28 cellular contexts compared by ENCODE assay signal in genomic region chr12:105190530-105190929, GRCh38. TPM values are rescaled to one million over a fixed set of nuclear protein-coding genes. Genes with fewer than 3 reads are reported as not detected.
DNase-seq lines count a peak whose midpoint lies in the region; ATAC-seq lines count a peak whose summit lies in the region.
"Had no signal": no experiment of that assay in that cellular context is flagged by ENCODE, and none has a peak within 500 bp of the region (broad histone marks: within the 10 kb centered on the region; RNA-seq: fewer than 3 reads in every experiment).

No MANE protein-coding gene starts in this region.

- CTCF ChIA-PET in activated CD8-positive, alpha-beta T cell treated with anti-CD3 and anti-CD28 coated beads, Interleukin-2, amount 10 ng/mL, durations not matched to agents 7 days and 5 days (lab: Charles Lee): no interaction called here

- peak overlapping the region; percentile 73 for H3K27ac Mint-ChIP-seq in activated naive CD4-positive, alpha-beta T cell treated with anti-CD3 and anti-CD28 coated beads, Interleukin-2, amount 50 U/mL, for 24 hours
- peak overlapping the region; percentile 18 for H3K27ac Mint-ChIP-seq in activated CD8-positive, alpha-beta T cell treated with anti-CD3 and anti-CD28 coated beads, Interleukin-2, amount 10 ng/mL, durations not matched to agents 7 days and 5 days
- H3K27ac Mint-ChIP-seq in memory B cell: peak overlapping the region; percentile 71
- H3K27ac Mint-ChIP-seq in stimulated activated naive B cell treated with anti-CD40 and anti-IgM and Interleukin-4, amounts not matched to agents 10 μg/mL and 1 μg/mL and 100 μg/mL, for 72 hours: peak overlapping the region; percentile 6
- H3K27ac Mint-ChIP-seq: activated naive CD8-positive, alpha-beta T cell treated with anti-CD3 and anti-CD28 coated beads for 36 hours had no signal

- no peaks in the 10 kb centered on the region for H3K9me3 Mint-ChIP-seq in activated naive CD4-positive, alpha-beta T cell treated with anti-CD3 and anti-CD28 coated beads, Interleukin-2, amount 50 U/mL, for 24 hours
- no peaks in the 10 kb centered on the region for H3K9me3 Mint-ChIP-seq in activated CD8-positive, alpha-beta T cell treated with anti-CD3 and anti-CD28 coated beads, Interleukin-2, amount 10 ng/mL, durations not matched to agents 7 days and 5 days (ENCODE audit: insufficient read depth)
- no peaks in the 10 kb centered on the region for H3K9me3 Mint-ChIP-seq in memory B cell
- H3K9me3 Mint-ChIP-seq in stimulated activated naive B cell treated with anti-CD40 and anti-IgM and Interleukin-4, amounts not matched to agents 10 μg/mL and 1 μg/mL and 100 μg/mL, for 72 hours: no peaks in the 10 kb centered on the region
- H3K9me3 Mint-ChIP-seq: activated naive CD8-positive, alpha-beta T cell treated with anti-CD3 and anti-CD28 coated beads for 36 hours had no signal

- no peaks in the 10 kb centered on the region for H3K27me3 Mint-ChIP-seq in activated naive CD4-positive, alpha-beta T cell treated with anti-CD3 and anti-CD28 coated beads, Interleukin-2, amount 50 U/mL, for 24 hours
- no peaks in the 10 kb centered on the region for H3K27me3 Mint-ChIP-seq in activated CD8-positive, alpha-beta T cell treated with anti-CD3 and anti-CD28 coated beads, Interleukin-2, amount 10 ng/mL, durations not matched to agents 7 days and 5 days (ENCODE audit: low read depth)
- H3K27me3 Mint-ChIP-seq in memory B cell: no peaks in the 10 kb centered on the region
- no peaks in the 10 kb centered on the region for H3K27me3 Mint-ChIP-seq in stimulated activated naive B cell treated with anti-CD40 and anti-IgM and Interleukin-4, amounts not matched to agents 10 μg/mL and 1 μg/mL and 100 μg/mL, for 72 hours
- H3K27me3 Mint-ChIP-seq: activated naive CD8-positive, alpha-beta T cell treated with anti-CD3 and anti-CD28 coated beads for 36 hours had no signal

- no peaks in the 10 kb centered on the region for H3K4me1 Mint-ChIP-seq in activated naive CD4-positive, alpha-beta T cell treated with anti-CD3 and anti-CD28 coated beads, Interleukin-2, amount 50 U/mL, for 24 hours
- no peaks in the 10 kb centered on the region for H3K4me1 Mint-ChIP-seq in activated CD8-positive, alpha-beta T cell treated with anti-CD3 and anti-CD28 coated beads, Interleukin-2, amount 10 ng/mL, durations not matched to agents 7 days and 5 days (ENCODE audit: low read depth)
- H3K4me1 Mint-ChIP-seq in memory B cell: peaks cover 9% of the 10 kb centered on the region
- peaks cover 7 to 12% of the 10 kb centered on the region in 2 donors for H3K4me1 Mint-ChIP-seq in stimulated activated naive B cell treated with anti-CD40 and anti-IgM and Interleukin-4, amounts not matched to agents 10 μg/mL and 1 μg/mL and 100 μg/mL, for 72 hours
- H3K4me1 Mint-ChIP-seq: CD14-positive monocyte had no signal

- POLR2A ChIA-PET in activated CD8-positive, alpha-beta T cell treated with anti-CD3 and anti-CD28 coated beads, Interleukin-2, amount 10 ng/mL, durations not matched to agents 7 days and 5 days (lab: Charles Lee): no interaction called here

- no peak for DNase-seq in activated naive CD4-positive, alpha-beta T cell treated with anti-CD3 and anti-CD28 coated beads, Interleukin-2, amount 50 U/mL, for 16 hours
- no peak for DNase-seq in activated CD8-positive, alpha-beta T cell treated with anti-CD3 and anti-CD28 coated beads, Interleukin-2, amount 10 ng/mL, durations not matched to agents 7 days and 5 days
- DNase-seq in memory B cell (ENCODE audit: low spot score in 2 of 2): no peak
- DNase-seq in stimulated activated naive B cell treated with anti-CD40 and anti-IgM and Interleukin-4, amounts not matched to agents 10 μg/mL and 1 μg/mL and 100 μg/mL, for 72 hours: no peak
- no peak for DNase-seq in SKM-1 (lab: John Stamatoyannopoulos, UW; ENCODE audit: unreplicated experiment)
- no peak for DNase-seq in dedifferentiated amniotic fluid mesenchymal stem cell (ENCODE audit: extremely low spot score)
- DNase-seq: activated naive CD8-positive, alpha-beta T cell treated with anti-CD3 and anti-CD28 coated beads for 36 hours; aorta; Calu3; DMS79; GDM1; head of caudate nucleus; islet precursor cell; left lung; NCI-H1105; NCI-H187 treated with DMSO at 0.1 percent for 48 hours; NCI-H2171; NCI-H510A; occipital lobe; psoas muscle; sigmoid colon; SJCRH30; stimulated activated CD4-positive, alpha-beta T cell treated with anti-CD3 and anti-CD28 coated beads, Interleukin-4, amount 100 ng/mL, for 1 hour; upper lobe of left lung had no signal

- H3K4me3 Mint-ChIP-seq in activated naive CD4-positive, alpha-beta T cell treated with anti-CD3 and anti-CD28 coated beads, Interleukin-2, amount 50 U/mL, for 24 hours: no peak overlapping the region
- H3K4me3 Mint-ChIP-seq in activated CD8-positive, alpha-beta T cell treated with anti-CD3 and anti-CD28 coated beads, Interleukin-2, amount 10 ng/mL, durations not matched to agents 7 days and 5 days: no peak overlapping the region
- no peak overlapping the region for H3K4me3 Mint-ChIP-seq in memory B cell
- H3K4me3 Mint-ChIP-seq in stimulated activated naive B cell treated with anti-CD40 and anti-IgM and Interleukin-4, amounts not matched to agents 10 μg/mL and 1 μg/mL and 100 μg/mL, for 72 hours: no peak overlapping the region
- H3K4me3 Mint-ChIP-seq: activated naive CD8-positive, alpha-beta T cell treated with anti-CD3 and anti-CD28 coated beads for 36 hours; CD14-positive monocyte had no signal

- ATAC-seq in activated CD8-positive, alpha-beta T cell treated with anti-CD3 and anti-CD28 coated beads, Interleukin-2, amount 10 ng/mL, durations not matched to agents 7 days and 5 days: no peak
- ATAC-seq in memory B cell (ENCODE audit: low read depth): no peak
- no peak for ATAC-seq in stimulated activated naive B cell treated with anti-CD40 and anti-IgM and Interleukin-4, amounts not matched to agents 10 μg/mL and 1 μg/mL and 100 μg/mL, for 72 hours (replicated peaks)
- ATAC-seq in GM21447 (IDR thresholded peaks at IDR 0.05; ENCODE audit: unreplicated experiment): no peak
- ATAC-seq: K562, left lung, psoas muscle had no signal

- peaks cover 36% of the 10 kb centered on the region for H3K36me3 Mint-ChIP-seq in activated naive CD4-positive, alpha-beta T cell treated with anti-CD3 and anti-CD28 coated beads, Interleukin-2, amount 50 U/mL, for 24 hours
- peaks cover 49% of the 10 kb centered on the region for H3K36me3 Mint-ChIP-seq in activated CD8-positive, alpha-beta T cell treated with anti-CD3 and anti-CD28 coated beads, Interleukin-2, amount 10 ng/mL, durations not matched to agents 7 days and 5 days (ENCODE audit: low read depth)
- peaks cover 40% of the 10 kb centered on the region for H3K36me3 Mint-ChIP-seq in memory B cell
- peaks cover 21 to 45% of the 10 kb centered on the region in 2 donors for H3K36me3 Mint-ChIP-seq in stimulated activated naive B cell treated with anti-CD40 and anti-IgM and Interleukin-4, amounts not matched to agents 10 μg/mL and 1 μg/mL and 100 μg/mL, for 72 hours

RNA-seq across cellular contexts. Expression of gene APPL2, which starts 45.4 kb away (rescaled TPM):
- 10 to 100 TPM; 19.0 to 20.4 TPM for total RNA-seq in activated CD8-positive, alpha-beta T cell treated with anti-CD3 and anti-CD28 coated beads, Interleukin-2, amount 10 ng/mL, durations not matched to agents 7 days and 5 days

Comparison
In these comparisons a context has a peak if more than half of its experiments do, and no peak if none do; other contexts are left out.
1. H3K27ac Mint-ChIP-seq: peak in every context shown above with its lines; median percentile 73 in activated naive CD4-positive, alpha-beta T cell treated with anti-CD3 and anti-CD28 coated beads, Interleukin-2, amount 50 U/mL, for 24 hours; 71 in memory B cell; 18 in activated CD8-positive, alpha-beta T cell treated with anti-CD3 and anti-CD28 coated beads, Interleukin-2, amount 10 ng/mL, durations not matched to agents 7 days and 5 days; 6 in stimulated activated naive B cell treated with anti-CD40 and anti-IgM and Interleukin-4, amounts not matched to agents 10 μg/mL and 1 μg/mL and 100 μg/mL, for 72 hours.